33 cellular contexts compared by ENCODE assay signal in genomic region chr5:167732499-167732898, GRCh38.
"Had no signal": no experiment of that assay in that cellular context is flagged by ENCODE, and none has a peak within 500 bp of the region (broad histone marks: within the 10 kb centered on the region; RNA-seq: fewer than 3 reads in every experiment).

No MANE protein-coding gene starts in this region.

- ATAC-seq: activated CD4-positive, CD25-positive, alpha-beta regulatory T cell treated with anti-CD3 and anti-CD28 coated beads, Interleukin-2, amount 50 U/mL, for 24 hours; activated CD8-positive, alpha-beta T cell treated with anti-CD3 and anti-CD28 coated beads for 36 hours; activated T-cell treated with anti-CD3 and anti-CD28 coated beads, Interleukin-2, amount 50 U/mL, for 4 hours; activated T-helper 17 cell treated with anti-CD3 and anti-CD28 coated beads, Interleukin-2, amount 50 U/mL, for 72 hours; body of pancreas; effector memory CD8-positive, alpha-beta T cell; foreskin keratinocyte; gastroesophageal sphincter; T-helper 17 cell had no signal

- H3K9me3 ChIP-seq: body of pancreas, esophagus muscularis mucosa, gastroesophageal sphincter had no signal

- H3K27ac Mint-ChIP-seq: activated B cell treated with CpG ODN at 0.5 μM for 24 hours; activated CD8-positive, alpha-beta T cell treated with anti-CD3 and anti-CD28 coated beads for 36 hours; activated naive CD8-positive, alpha-beta T cell; activated T-helper 17 cell treated with anti-CD3 and anti-CD28 coated beads, Interleukin-2, amount 50 U/mL, for 72 hours; effector memory CD8-positive, alpha-beta T cell; T-helper 17 cell; T-helper 2 cell treated with Interferon-gamma antibody and Interleukin-4, amounts not matched to agents 5 μg/mL and 100 μg/mL, for 36 hours had no signal

- H3K36me3 ChIP-seq: esophagus muscularis mucosa, gastroesophageal sphincter, WERI-Rb-1 had no signal

- H3K27me3 Mint-ChIP-seq: activated B cell treated with CpG ODN at 0.5 μM for 24 hours; activated CD8-positive, alpha-beta T cell treated with anti-CD3 and anti-CD28 coated beads for 36 hours; activated naive CD8-positive, alpha-beta T cell; effector memory CD8-positive, alpha-beta T cell had no signal

- H3K9me3 Mint-ChIP-seq: activated B cell treated with CpG ODN at 0.5 μM for 24 hours; activated CD8-positive, alpha-beta T cell treated with anti-CD3 and anti-CD28 coated beads for 36 hours; activated T-cell treated with anti-CD3 and anti-CD28 coated beads, Interleukin-2, amount 50 U/mL, for 4 hours; activated T-helper 17 cell treated with anti-CD3 and anti-CD28 coated beads, Interleukin-2, amount 50 U/mL, for 72 hours; T-helper 2 cell treated with Interferon-gamma antibody and Interleukin-4, amounts not matched to agents 5 μg/mL and 100 μg/mL, for 36 hours had no signal

- H3K4me3 Mint-ChIP-seq: activated B cell treated with CpG ODN at 0.5 μM for 24 hours; activated CD8-positive, alpha-beta T cell treated with anti-CD3 and anti-CD28 coated beads for 36 hours; activated naive CD8-positive, alpha-beta T cell; activated T-cell treated with anti-CD3 and anti-CD28 coated beads, Interleukin-2, amount 50 U/mL, for 4 hours; activated T-helper 17 cell treated with anti-CD3 and anti-CD28 coated beads, Interleukin-2, amount 50 U/mL, for 72 hours; effector memory CD8-positive, alpha-beta T cell; T-helper 17 cell; T-helper 2 cell treated with Interferon-gamma antibody and Interleukin-4, amounts not matched to agents 5 μg/mL and 100 μg/mL, for 36 hours had no signal

- DNase-seq: activated B cell treated with CpG ODN at 0.5 μM for 24 hours; activated CD4-positive, alpha-beta T cell treated with anti-CD3 and anti-CD28 coated beads for 48 hours; activated CD4-positive, alpha-beta T cell treated with anti-CD3 and anti-CD28 coated beads, Interleukin-2, amount 50 U/mL, for 1 hour; activated CD4-positive, alpha-beta T cell treated with anti-CD3 and anti-CD28 coated beads, Interleukin-2, amount 50 U/mL, for 48 hours; activated CD8-positive, alpha-beta memory T cell treated with anti-CD3 and anti-CD28 coated beads for 24 hours; activated CD8-positive, alpha-beta T cell treated with anti-CD3 and anti-CD28 coated beads for 36 hours; activated effector memory CD4-positive, alpha-beta T cell treated with Interleukin-2 at 50 U/mL for 16 hours; activated gamma-delta T cell treated with Interleukin-2 at 50 U/mL for 16 hours; activated naive CD4-positive, alpha-beta T cell treated with anti-CD3 and anti-CD28 coated beads, Interleukin-2, amount 50 U/mL, for 16 hours; activated naive CD4-positive, alpha-beta T cell treated with Interleukin-2 at 50 U/mL for 16 hours; activated T-cell treated with anti-CD3 and anti-CD28 coated beads, Interleukin-2, amount 50 U/mL, for 4 hours; amniotic stem cell; anterior cingulate cortex; body of pancreas; caudate nucleus; cortex of kidney; dermis blood vessel endothelial cell; effector CD4-positive, alpha-beta T cell; effector memory CD8-positive, alpha-beta T cell; erythroblast; foreskin keratinocyte; head of caudate nucleus; T-helper 1 cell; T-helper 17 cell; T1000; WERI-Rb-1 had no signal

- H3K27me3 ChIP-seq: body of pancreas, esophagus muscularis mucosa, foreskin keratinocyte had no signal

- FAIRE-seq: colon had no signal

- H3K4me1 ChIP-seq: body of pancreas, esophagus muscularis mucosa, gastroesophageal sphincter had no signal

- H3K4me1 Mint-ChIP-seq: activated B cell treated with CpG ODN at 0.5 μM for 24 hours; activated T-helper 17 cell treated with anti-CD3 and anti-CD28 coated beads, Interleukin-2, amount 50 U/mL, for 72 hours; T-helper 17 cell had no signal

- H3K27ac ChIP-seq: body of pancreas, esophagus muscularis mucosa, foreskin keratinocyte, gastroesophageal sphincter, WERI-Rb-1 had no signal

- H3K36me3 Mint-ChIP-seq: activated naive CD8-positive, alpha-beta T cell had no signal

- H3K4me3 ChIP-seq: body of pancreas, esophagus muscularis mucosa, gastroesophageal sphincter had no signal
